8 cellular contexts compared by ENCODE assay signal in the genomic region with DNA sequence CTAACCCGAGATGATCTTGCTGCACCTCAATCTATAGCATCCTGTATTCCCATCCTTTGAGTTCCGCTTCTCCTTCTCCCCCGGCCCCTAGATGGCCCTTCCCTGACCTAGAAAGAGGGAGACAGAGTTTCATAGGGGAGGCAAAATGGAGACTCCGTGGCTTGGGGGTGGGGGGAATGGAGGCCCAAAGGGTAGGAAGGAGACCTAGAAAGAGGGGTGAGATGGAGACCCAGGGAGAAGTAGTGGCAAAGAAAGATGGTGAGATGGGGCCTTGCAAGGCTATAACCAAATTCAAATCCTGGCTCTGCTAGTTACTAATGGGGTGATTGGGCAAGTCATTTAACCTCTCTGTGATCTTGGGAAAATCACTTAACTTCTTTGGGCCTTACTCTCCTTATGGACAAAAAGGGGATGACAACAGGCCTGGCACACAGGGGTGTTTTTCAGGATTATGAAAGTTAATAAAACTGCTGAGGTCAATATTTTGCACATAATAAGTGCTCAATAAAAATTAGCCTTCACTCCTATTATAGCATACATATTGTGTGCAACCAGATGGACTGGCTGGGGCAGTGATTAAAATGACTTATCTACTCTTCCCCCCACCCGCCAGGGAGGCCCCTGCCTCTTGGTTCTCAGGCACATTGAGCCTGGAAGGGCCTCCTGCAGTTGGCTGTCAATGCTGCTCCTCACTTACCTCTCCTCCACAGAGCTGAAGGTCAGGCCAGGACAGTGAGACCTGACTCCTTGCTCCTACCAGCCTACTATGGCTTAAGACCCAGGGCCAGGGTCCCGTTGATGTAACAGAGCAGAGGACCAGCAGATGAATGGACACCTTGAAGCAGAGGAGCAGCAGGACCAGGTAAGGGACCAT. TPM values are rescaled to one million over a fixed set of nuclear protein-coding genes. Genes with fewer than 3 reads are reported as not detected.
DNase-seq lines count a peak whose midpoint lies in the region; ATAC-seq, FAIRE-seq and TF ChIP-seq lines count a peak whose summit lies in the region.

No MANE protein-coding gene starts in this region.

- no peaks in the 10 kb centered on the region for H3K9me3 Mint-ChIP-seq in chondrocyte (ENCODE audit: low read depth)

- FAIRE-seq in HTR-8/SVneo (lab: Jason Lieb, UNC), result no peak

- no peaks in the 10 kb centered on the region for H3K27me3 Mint-ChIP-seq in chondrocyte (ENCODE audit: low read depth)

- H3K36me3 Mint-ChIP-seq in chondrocyte (ENCODE audit: low read depth), result peaks cover 18% of the 10 kb centered on the region

- peak overlapping the region; percentile 97 for H3K27ac Mint-ChIP-seq in chondrocyte (ENCODE audit: unreplicated experiment)

- H3K9me3 ChIP-seq in KOPT-K1 (ENCODE audit: insufficient read depth, low read length, poor library complexity, severe bottlenecking), result no peaks in the 10 kb centered on the region
- H3K9me3 ChIP-seq in muscle layer of duodenum (ENCODE audit: control insufficient read depth in 1 of 2, low read length in 2 of 2), result no peaks in the 10 kb centered on the region

- DNase-seq in AG10803 (ENCODE audit: low read depth), result peak; percentile 53
- DNase-seq in chondrocyte (ENCODE audit: low spot score), result no peak
- no peak for DNase-seq in HTR-8/SVneo (ENCODE audit: insufficient read length, low spot score)
- no peak for DNase-seq in HT-29 (ENCODE audit: low spot score)
- DNase-seq in NCI-H774 (lab: John Stamatoyannopoulos, UW), result no peak

- H3K27ac ChIP-seq in KOPT-K1 (ENCODE audit: low read depth, low read length, poor library complexity, severe bottlenecking) (peak overlapping the region; percentile 88), muscle layer of duodenum (ENCODE audit: low read length) (peak overlapping the region; percentile 97)

- H3K36me3 ChIP-seq in KOPT-K1 (ENCODE audit: insufficient read depth, low read length), result peaks cover 43% of the 10 kb centered on the region
- H3K36me3 ChIP-seq in muscle layer of duodenum (ENCODE audit: control insufficient read depth in 1 of 2, insufficient read depth in 2 of 2, low read length in 2 of 2), result peaks cover 16 to 28% of the 10 kb centered on the region in 2 donors

- no peak for ATAC-seq in GM18511 (IDR thresholded peaks at IDR 0.05; ENCODE audit: unreplicated experiment)

- H3K4me3 Mint-ChIP-seq in chondrocyte (ENCODE audit: unreplicated experiment), result peak overlapping the region; percentile 93

- H3K4me3 ChIP-seq in AG10803 (ENCODE audit: low read length) (peak overlapping the region; percentile 92), muscle layer of duodenum (ENCODE audit: low read depth in 1 of 2, low read length in 2 of 2) (peak overlapping the region; percentile 81 to 93)

- H3K27me3 ChIP-seq in muscle layer of duodenum (ENCODE audit: low read depth, low read length), result no peaks in the 10 kb centered on the region

- H3K4me1 Mint-ChIP-seq in chondrocyte (ENCODE audit: low read depth), result peaks cover 58% of the 10 kb centered on the region

- TF ChIP-seq CTCF in AG10803 (conservative IDR thresholded peaks at IDR 0.05; ENCODE audit: low read length) (no peak; the same call in 1 of the 2 replicates), chondrocyte (IDR thresholded peaks at IDR 0.05) (no peak)

- H3K4me1 ChIP-seq in muscle layer of duodenum (ENCODE audit: control insufficient read depth in 1 of 2, insufficient read depth in 2 of 2, low read length in 2 of 2), result peaks cover 19 to 52% of the 10 kb centered on the region in 2 donors

RNA-seq across cellular contexts. Expression of a gene that starts 0.6 kb away (rescaled TPM):
- 18.6 to 26.5 TPM (median 20.7 TPM) in 3 replicates for total RNA-seq in chondrocyte
- total RNA-seq in HT-29 (2014; rRNA removed; shearing (Covaris generic)), result 114 and 115 TPM in 2 replicates

RNA-seq across cellular contexts. Expression of a gene that starts 1.0 kb away (rescaled TPM):
- total RNA-seq in chondrocyte, result 727 to 753 TPM (median 751 TPM) in 3 replicates
- total RNA-seq in HT-29 (2014; rRNA removed; shearing (Covaris generic)), result 6,271 and 6,382 TPM in 2 replicates

RNA-seq across cellular contexts. Expression of a gene that starts 5.1 kb away (rescaled TPM):
- total RNA-seq in chondrocyte, result 0.38 to 0.77 TPM (median 0.67 TPM) in 3 replicates
- 15.9 and 18.5 TPM in 2 replicates for total RNA-seq in HT-29 (2014; rRNA removed; shearing (Covaris generic))

RNA-seq across cellular contexts. Expression of a gene that starts 13.4 kb away (rescaled TPM):
- not detected in 3 replicates for total RNA-seq in chondrocyte
- 2.3 and 3.4 TPM in 2 replicates for total RNA-seq in HT-29 (2014; rRNA removed; shearing (Covaris generic))

RNA-seq across cellular contexts. Expression of a gene that starts 17.2 kb away (rescaled TPM):
- 2.1 to 6.2 TPM (median 3.9 TPM) in 3 replicates for total RNA-seq in chondrocyte
- 19.4 and 27.9 TPM in 2 replicates for total RNA-seq in HT-29 (2014; rRNA removed; shearing (Covaris generic))
